ENCODE assay signal across 15 cellular contexts in the genomic region with DNA sequence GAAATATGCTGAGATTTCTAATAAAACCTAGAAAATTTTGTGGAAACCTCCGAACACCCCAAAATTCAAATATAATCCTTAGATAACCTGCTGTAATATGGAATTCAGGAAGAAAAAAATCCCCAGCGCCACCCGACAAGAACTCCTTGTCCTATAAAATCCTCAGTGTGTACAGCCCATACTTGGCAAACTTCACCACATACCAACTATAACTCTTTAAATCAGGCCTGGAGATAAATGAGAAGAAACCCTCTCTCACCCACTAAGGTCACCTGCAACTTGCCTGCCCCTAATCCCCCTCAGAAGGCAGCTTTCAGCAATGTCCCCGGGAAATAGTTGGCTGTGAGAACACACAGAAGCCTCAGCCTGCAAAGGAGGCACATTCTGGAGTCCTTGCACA.
DNase-seq lines count a peak whose midpoint lies in the region; ATAC-seq, FAIRE-seq and TF ChIP-seq lines count a peak whose summit lies in the region.
"Had no signal": no experiment of that assay in that cellular context is flagged by ENCODE, and none has a peak within 500 bp of the region (broad histone marks: within the 10 kb centered on the region; RNA-seq: fewer than 3 reads in every experiment).

No MANE protein-coding gene starts in this region.

- H3K79me2 ChIP-seq in GM23338 (replicated peaks; ENCODE audit: insufficient read depth), result no peaks in the 10 kb centered on the region

- no TSS peak for BruUV-seq in A673 (replicated peaks; lab: Mats Ljungman, UMichigan)

- POLR2A ChIA-PET in A673 (lab: Charles Lee; ENCODE audit: low non-redundant PET), result interaction anchor here (0.6 kb wide), 1 partner anchor 713 kb away, joined by 3 read pairs; no protein-coding TSS in a partner anchor

- DNase-seq in GM23338 (ENCODE audit: low spot score), result no peak
- no peak for DNase-seq in adipocyte (ENCODE audit: low read depth)
- no peak for DNase-seq in H4 (ENCODE audit: low spot score)
- no peak for DNase-seq in A673 (ENCODE audit: low spot score)
- DNase-seq in activated CD4-positive, CD25-positive, alpha-beta regulatory T cell (lab: John Stamatoyannopoulos, UW), result no peak
- no peak for DNase-seq in urothelium cell line (ENCODE audit: low spot score)
- DNase-seq: left colon; NCI-H1092 treated with DMSO at 0.1 percent for 48 hours; stimulated activated CD4-positive, alpha-beta T cell treated with anti-CD3 and anti-CD28 coated beads, Interleukin-12 subunit alpha, Interleukin-12 subunit beta, amount 100 ng/mL, for 4 hours had no signal

- no peaks in the 10 kb centered on the region for H3K36me3 Mint-ChIP-seq in GM23338 (ENCODE audit: low read depth)
- H3K36me3 Mint-ChIP-seq: brain, WTC11 had no signal

- H3K4me2 ChIP-seq in GM23338, result no peak overlapping the region

- H3K27me3 ChIP-seq in GM23338 (ENCODE audit: insufficient read depth), result no peaks in the 10 kb centered on the region
- H3K27me3 ChIP-seq in adipocyte (replicated peaks; ENCODE audit: control insufficient read depth, insufficient read depth, low read length), result no peaks in the 10 kb centered on the region
- H3K27me3 ChIP-seq in layer of hippocampus (ENCODE audit: control insufficient read depth, insufficient read depth, low read length), result no peaks in the 10 kb centered on the region
- no peaks in the 10 kb centered on the region for H3K27me3 ChIP-seq in skeletal muscle tissue (ENCODE audit: control insufficient read depth in 3 of 3, insufficient read depth in 3 of 3, low read length in 3 of 3)
- H3K27me3 ChIP-seq in A673 (replicated peaks; ENCODE audit: insufficient read depth, low read depth, low read length, poor library complexity), result no peaks in the 10 kb centered on the region

- H4K20me1 ChIP-seq in GM23338 (replicated peaks; ENCODE audit: insufficient read depth), result 0 out of 2 replicates have a peak, but pooled peaks cover 3% of the 10 kb centered on the region

- peaks cover 2% of the 10 kb centered on the region for H3K27me3 Mint-ChIP-seq in GM23338 (ENCODE audit: insufficient read depth, low read depth, poor library complexity)
- H3K27me3 Mint-ChIP-seq: brain had no signal

- H3K36me3 ChIP-seq in GM23338 (ENCODE audit: insufficient read depth) (no peaks in the 10 kb centered on the region), adipocyte (ENCODE audit: control insufficient read depth, insufficient read depth, low read length, severe bottlenecking) (no peaks in the 10 kb centered on the region), skeletal muscle tissue (ENCODE audit: control insufficient read depth in 3 of 3, insufficient read depth in 3 of 3, low read length in 3 of 3) (no peaks in the 10 kb centered on the region), A673 (ENCODE audit: insufficient read depth, low read length, poor library complexity, severe bottlenecking) (no peaks in the 10 kb centered on the region)

- FAIRE-seq in urothelium cell line (lab: Jason Lieb, UNC), result no peak

- H3K27ac Mint-ChIP-seq in GM23338, result peak overlapping the region; percentile 23; the same call in 1 of the 2 replicates
- H3K27ac Mint-ChIP-seq: B cell, WTC11 had no signal

- H3K9me3 ChIP-seq in adipocyte (ENCODE audit: control insufficient read depth, low read length) (no peaks in the 10 kb centered on the region), skeletal muscle tissue (ENCODE audit: control insufficient read depth in 3 of 3, low read length in 3 of 3) (no peaks in the 10 kb centered on the region), A673 (ENCODE audit: low read depth, low read length, poor library complexity, severe bottlenecking) (no peaks in the 10 kb centered on the region)

- H2AFZ ChIP-seq in GM23338, result peak overlapping the region; percentile 66

- peak overlapping the region; percentile 51 for H3K9ac ChIP-seq in adipocyte (ENCODE audit: low read length)
- H3K9ac ChIP-seq in skeletal muscle tissue (ENCODE audit: low read depth in 1 of 3, low read length in 3 of 3), result peak overlapping the region; percentile 51 to 76 (median 55)

- H3K27ac ChIP-seq in GM23338 (ENCODE audit: low read depth) (no peak overlapping the region), layer of hippocampus (ENCODE audit: low read depth, low read length) (peak overlapping the region; percentile 47), skeletal muscle tissue (ENCODE audit: low read depth, low read length) (peak overlapping the region; percentile 79), A673 (ENCODE audit: low read depth, low read length, poor library complexity, severe bottlenecking) (no peak overlapping the region)

- H3K9me2 ChIP-seq in GM23338 (ENCODE audit: insufficient read depth), result no peaks in the 10 kb centered on the region

- H3K4me1 Mint-ChIP-seq in GM23338, result peaks cover 30% of the 10 kb centered on the region
- H3K4me1 Mint-ChIP-seq: B cell, neural crest cell had no signal

- H3K4me1 ChIP-seq in GM23338 (ENCODE audit: insufficient read depth) (peaks cover 9% of the 10 kb centered on the region), adipocyte (ENCODE audit: control insufficient read depth, insufficient read depth, low read length) (peaks cover 55% of the 10 kb centered on the region), skeletal muscle tissue (ENCODE audit: control insufficient read depth in 3 of 3, insufficient read depth in 3 of 3, low read length in 3 of 3) (peaks cover 51 to 72% (median 65%) of the 10 kb centered on the region in 3 donors), A673 (ENCODE audit: insufficient read depth, low read length, poor library complexity, severe bottlenecking) (no peaks in the 10 kb centered on the region)

- TF ChIP-seq CTCF in GM23338 (conservative IDR thresholded peaks at IDR 0.05; ENCODE audit: low read depth in 2 of 2), result no peak
- no peak for TF ChIP-seq CTCF in A673 (conservative IDR thresholded peaks at IDR 0.05; ENCODE audit: low read depth, low read length)

- H3K9me3 Mint-ChIP-seq in GM23338, result no peaks in the 10 kb centered on the region
- H3K9me3 Mint-ChIP-seq: neural crest cell, WTC11 had no signal

- H3K4me3 ChIP-seq in GM23338 (no peak overlapping the region), adipocyte (ENCODE audit: low read length) (no peak overlapping the region), skeletal muscle tissue (ENCODE audit: low read length in 3 of 3) (peak overlapping the region in 2 of 3 donors; percentile 3 to 23), A673 (ENCODE audit: low read depth, low read length, poor library complexity, severe bottlenecking) (no peak overlapping the region)

- CTCF ChIA-PET in A673 (lab: Charles Lee), result interaction anchor here (1.7 kb wide), 1 partner anchor 15 kb away, joined by 6 read pairs; no protein-coding TSS in a partner anchor

- no peak overlapping the region for H3K4me3 Mint-ChIP-seq in GM23338
- H3K4me3 Mint-ChIP-seq: B cell, brain, neural crest cell, WTC11 had no signal

- intact Hi-C loops in A673 (cut with micrococcal nuclease; ENCODE audit: unreplicated experiment), result no loop called here

- H3F3A ChIP-seq in GM23338 (replicated peaks; ENCODE audit: low read depth), result no peaks in the 10 kb centered on the region

- ATAC-seq in GM23338, result no peak
- ATAC-seq: left colon, WTC11 had no signal

TF ChIP-seq in GM23338, 12 proteins besides CTCF, POLR2A, EP300 and RAD21 (continues in another document):
- TF ChIP-seq CREB1 (CRISPR knock-in tag; IDR thresholded peaks at IDR 0.05; ENCODE audit: low read depth) (no peak), ZNF114 (CRISPR knock-in tag; IDR thresholded peaks at IDR 0.05) (no peak)

Comparison
In these comparisons a context has a peak if more than half of its experiments do, and no peak if none do; other contexts are left out.
1. H3K27ac ChIP-seq: peak in layer of hippocampus (single experiment) and skeletal muscle tissue (single experiment); none in GM23338 (single experiment) and A673 (single experiment).
2. H3K4me3 ChIP-seq: peak in skeletal muscle tissue (2 of 3); none in GM23338 (single experiment), adipocyte (single experiment) and A673 (single experiment).